In genomic region chr17:77343031-77343866, GRCh38 we compare ENCODE assay signal across 8 cellular contexts.
A peak's percentile ranks its signal among the peaks of the same experiment; 100 is the strongest.
DNase-seq lines count a peak whose midpoint lies in the region; ATAC-seq and TF ChIP-seq lines count a peak whose summit lies in the region.

No MANE protein-coding gene starts in this region.

- CTCF ChIA-PET in activated CD8-positive, alpha-beta T cell treated with anti-CD3 and anti-CD28 coated beads, Interleukin-2, amount 10 ng/mL, durations not matched to agents 7 days and 5 days (lab: Charles Lee): interaction anchor here (1.3 to 4.7 kb wide), 3 partner anchors 12 to 57 kb away, joined by 3 to 28 read pairs (median 8); no protein-coding TSS in a partner anchor

- POLR2A ChIA-PET in activated CD8-positive, alpha-beta T cell treated with anti-CD3 and anti-CD28 coated beads, Interleukin-2, amount 10 ng/mL, durations not matched to agents 7 days and 5 days (lab: Charles Lee): interaction anchor here (0.6 to 0.9 kb wide), 3 partner anchors 33 to 78 kb away, joined by 3 read pairs; no protein-coding TSS in a partner anchor

- DNase-seq in activated T-cell treated with anti-CD3 and anti-CD28 coated beads, Interleukin-2, amount 50 U/mL, for 1 hour: peak; percentile 15
- DNase-seq in activated T-cell treated with anti-CD3 and anti-CD28 coated beads for 4 hours: no peak
- no peak for DNase-seq in activated CD8-positive, alpha-beta T cell treated with anti-CD3 and anti-CD28 coated beads, Interleukin-2, amount 10 ng/mL, durations not matched to agents 7 days and 5 days
- peak; percentile 29 for DNase-seq in left lobe of liver (ENCODE audit: low spot score)
- DNase-seq in testis: peak; percentile 5
- DNase-seq in medulla oblongata (ENCODE audit: extremely low spot score): no peak
- no peak for DNase-seq in epidermal melanocyte (ENCODE audit: insufficient read length, low spot score)

- H3K36me3 ChIP-seq in testis (ENCODE audit: low read depth, missing control alignments): no peaks in the 10 kb centered on the region

- no peaks in the 10 kb centered on the region for H3K27me3 Mint-ChIP-seq in activated CD8-positive, alpha-beta T cell treated with anti-CD3 and anti-CD28 coated beads, Interleukin-2, amount 10 ng/mL, durations not matched to agents 7 days and 5 days (ENCODE audit: low read depth)

- TF ChIP-seq CTCF in testis (IDR thresholded peaks at IDR 0.05): no peak

- peaks cover 10% of the 10 kb centered on the region for H3K36me3 Mint-ChIP-seq in activated CD8-positive, alpha-beta T cell treated with anti-CD3 and anti-CD28 coated beads, Interleukin-2, amount 10 ng/mL, durations not matched to agents 7 days and 5 days (ENCODE audit: low read depth)

- ATAC-seq in activated CD8-positive, alpha-beta T cell treated with anti-CD3 and anti-CD28 coated beads, Interleukin-2, amount 10 ng/mL, durations not matched to agents 7 days and 5 days: no peak
- no peak for ATAC-seq in left lobe of liver
- no peak for ATAC-seq in GM21526 (IDR thresholded peaks at IDR 0.05; ENCODE audit: low FRiP score, unreplicated experiment)

- intact Hi-C loops in testis (cut with DNase I; ENCODE audit: low total_unique reads): no loop called here

- no peak overlapping the region for H3K27ac ChIP-seq in testis

- no peaks in the 10 kb centered on the region for H3K9me3 Mint-ChIP-seq in activated CD8-positive, alpha-beta T cell treated with anti-CD3 and anti-CD28 coated beads, Interleukin-2, amount 10 ng/mL, durations not matched to agents 7 days and 5 days (ENCODE audit: insufficient read depth)

- no peak overlapping the region for H3K4me3 ChIP-seq in testis

- no peaks in the 10 kb centered on the region for H3K27me3 ChIP-seq in testis

- WGBS in testis, 2 donors: 90 to 92% methylated on average over 7 of the region's 7 CpGs

- H3K4me1 ChIP-seq in testis: no peaks in the 10 kb centered on the region

- H3K27ac Mint-ChIP-seq in activated CD8-positive, alpha-beta T cell treated with anti-CD3 and anti-CD28 coated beads, Interleukin-2, amount 10 ng/mL, durations not matched to agents 7 days and 5 days: peak overlapping the region; percentile 91

- no peak for TF ChIP-seq POLR2A in testis (IDR thresholded peaks at IDR 0.05)

- H3K4me1 Mint-ChIP-seq in activated CD8-positive, alpha-beta T cell treated with anti-CD3 and anti-CD28 coated beads, Interleukin-2, amount 10 ng/mL, durations not matched to agents 7 days and 5 days (ENCODE audit: low read depth): peaks cover 45% of the 10 kb centered on the region

- peak overlapping the region; percentile 66 for H3K4me3 Mint-ChIP-seq in activated CD8-positive, alpha-beta T cell treated with anti-CD3 and anti-CD28 coated beads, Interleukin-2, amount 10 ng/mL, durations not matched to agents 7 days and 5 days

- no peaks in the 10 kb centered on the region for H3K9me3 ChIP-seq in testis

Comparison
In these comparisons a context has a peak if more than half of its experiments do, and no peak if none do; other contexts are left out.
1. DNase-seq: peak in activated T-cell treated with anti-CD3 and anti-CD28 coated beads, Interleukin-2, amount 50 U/mL, for 1 hour (single experiment), left lobe of liver (single experiment) and testis (single experiment); none in activated T-cell treated with anti-CD3 and anti-CD28 coated beads for 4 hours (single experiment), activated CD8-positive, alpha-beta T cell treated with anti-CD3 and anti-CD28 coated beads, Interleukin-2, amount 10 ng/mL, durations not matched to agents 7 days and 5 days (single experiment), medulla oblongata (single experiment) and epidermal melanocyte (single experiment).